ENCODE assay signal across 26 cellular contexts in genomic region chr1:50920409-50920808, GRCh38.
"Had no signal": no experiment of that assay in that cellular context is flagged by ENCODE, and none has a peak within 500 bp of the region (broad histone marks: within the 10 kb centered on the region; RNA-seq: fewer than 3 reads in every experiment).

No MANE protein-coding gene starts in this region.

- DNase-seq: stimulated activated CD4-positive, alpha-beta T cell treated with anti-CD3 and anti-CD28 coated beads, Interleukin-2, amount 100 ng/mL, for 48 hours; stimulated activated CD4-positive, alpha-beta T cell treated with anti-CD3 and anti-CD28 coated beads, Interleukin-4, amount 100 ng/mL, for 1 hour; stimulated activated CD4-positive, alpha-beta T cell treated with anti-CD3 and anti-CD28 coated beads, Interleukin-4, amount 100 ng/mL, for 24 hours; stimulated activated CD4-positive, alpha-beta T cell treated with anti-CD3 and anti-CD28 coated beads, Interleukin-4, amount 100 ng/mL, for 4 hours; stimulated activated CD8-positive, alpha-beta memory T cell treated with anti-CD3 and anti-CD28 coated beads, Interleukin-4, amount 100 ng/mL, for 48 hours; stimulated activated naive B cell treated with anti-CD40 and anti-IgM and Interleukin-4, amounts not matched to agents 10 μg/mL and 1 μg/mL and 100 μg/mL, for 72 hours; stimulated activated naive CD4-positive, alpha-beta T cell; stimulated activated naive CD4-positive, alpha-beta T cell treated with Interleukin-2 at 50 U/mL for 16 hours; stimulated activated naive CD8-positive, alpha-beta T cell treated with anti-CD3 and anti-CD28 coated beads, Interleukin-15, amount 100 ng/mL, for 72 hours; stimulated activated naive CD8-positive, alpha-beta T cell treated with anti-CD3 and anti-CD28 coated beads, Interleukin-15, Interleukin-2, amounts not matched to agents 100 U/mL and 50 U/mL, for 24 hours; stomach; substantia nigra; testis; thyroid gland; tibial artery; transverse colon; upper lobe of right lung; uterus had no signal

- H3K27me3 ChIP-seq: stomach, suprapubic skin, testis, thyroid gland, tibial artery, tibial nerve, transverse colon, upper lobe of left lung, upper lobe of right lung, uterus, vagina had no signal

- ATAC-seq: stimulated activated effector memory CD8-positive, alpha-beta T cell treated with anti-CD3 and anti-CD28 coated beads, Interleukin-12 subunit alpha, Interleukin-12 subunit beta, amount 100 ng/mL, for 72 hours; stimulated activated memory B cell treated with anti-CD40 and anti-IgM and Interleukin-4, amounts not matched to agents 10 μg/mL and 1 μg/mL and 100 μg/mL, for 72 hours; stimulated activated naive B cell treated with anti-CD40 and anti-IgM and Interleukin-4, amounts not matched to agents 10 μg/mL and 1 μg/mL and 100 μg/mL, for 72 hours; stimulated activated naive CD8-positive, alpha-beta T cell treated with anti-CD3 and anti-CD28 coated beads, Interleukin-15, amount 100 ng/mL, for 72 hours; stimulated activated naive CD8-positive, alpha-beta T cell treated with anti-CD3 and anti-CD28 coated beads, Interleukin-15, Interleukin-2, amounts not matched to agents 100 U/mL and 50 U/mL, for 24 hours; upper lobe of right lung had no signal

- H3K9me3 ChIP-seq: suprapubic skin, testis, thyroid gland, upper lobe of left lung, upper lobe of right lung, uterus, vagina had no signal

- H3K4me1 ChIP-seq: suprapubic skin, testis, thyroid gland, upper lobe of right lung, uterus, vagina had no signal

- H3K36me3 ChIP-seq: stomach, suprapubic skin, thoracic aorta, thyroid gland, tibial artery, transverse colon, upper lobe of left lung, upper lobe of right lung, uterus, vagina had no signal

- FAIRE-seq: urothelium cell line had no signal

- H3K4me3 ChIP-seq: stomach, suprapubic skin, testis, thoracic aorta, thyroid gland, tibial artery, tibial nerve, transverse colon, upper lobe of left lung, upper lobe of right lung, uterus, vagina had no signal

- H3K27ac ChIP-seq: stomach, suprapubic skin, testis, thoracic aorta, thyroid gland, tibial artery, tibial nerve, transverse colon, upper lobe of left lung, upper lobe of right lung, uterus, vagina had no signal
